In genomic region chr16:11517926-11518325, GRCh38 we compare ENCODE assay signal across 19 cellular contexts.
"Had no signal": no experiment of that assay in that cellular context is flagged by ENCODE, and none has a peak within 500 bp of the region (broad histone marks: within the 10 kb centered on the region; RNA-seq: fewer than 3 reads in every experiment).

No MANE protein-coding gene starts in this region.

- H3K4me3 Mint-ChIP-seq: immature natural killer cell; natural killer cell treated with Interleukin-12 subunit alpha and Interleukin-12 subunit beta and Interleukin-15 and Interleukin-18, amount 100 ng/mL, for 72 hours had no signal

- H3K9me3 Mint-ChIP-seq: immature natural killer cell; natural killer cell treated with Interleukin-12 subunit alpha and Interleukin-12 subunit beta and Interleukin-15 and Interleukin-18, amount 100 ng/mL, for 72 hours had no signal

- H3K4me1 Mint-ChIP-seq: immature natural killer cell had no signal

- H3K4me1 ChIP-seq: foreskin keratinocyte, left ventricle myocardium inferior, right atrium auricular region, tibial artery, upper lobe of left lung, uterus had no signal

- H3K9me3 ChIP-seq: tibial artery, upper lobe of left lung, uterus had no signal

- H3K36me3 ChIP-seq: left ventricle myocardium inferior, right atrium auricular region, tibial artery, upper lobe of left lung, uterus had no signal

- H3K27me3 Mint-ChIP-seq: natural killer cell treated with Interleukin-12 subunit alpha and Interleukin-12 subunit beta and Interleukin-15 and Interleukin-18, amount 100 ng/mL, for 72 hours had no signal

- H3K4me3 ChIP-seq: dorsolateral prefrontal cortex, left ventricle myocardium inferior, lung, right atrium auricular region, tibial artery, upper lobe of left lung, uterus had no signal

- H3K27ac ChIP-seq: dorsolateral prefrontal cortex, epithelial cell of prostate, foreskin keratinocyte, left ventricle myocardium inferior, right atrium auricular region, tibial artery, upper lobe of left lung, uterus had no signal

- DNase-seq: cortex of kidney; dorsolateral prefrontal cortex; effector memory CD4-positive, alpha-beta T cell; foreskin keratinocyte; immature natural killer cell; left cardiac atrium; left ventricle myocardium inferior; mesenchymal stem cell; midbrain; small intestine; stimulated activated CD4-positive, alpha-beta T cell treated with anti-CD3 and anti-CD28 coated beads, Interleukin-12 subunit alpha, Interleukin-12 subunit beta, amount 100 ng/mL, for 4 hours; stimulated activated naive CD4-positive, alpha-beta T cell treated with Interleukin-2 at 50 U/mL for 16 hours; tibial artery; upper lobe of left lung; uterus had no signal

- H3K36me3 Mint-ChIP-seq: natural killer cell treated with Interleukin-12 subunit alpha and Interleukin-12 subunit beta and Interleukin-15 and Interleukin-18, amount 100 ng/mL, for 72 hours had no signal

- ATAC-seq: foreskin keratinocyte; left cardiac atrium; natural killer cell treated with Interleukin-12 subunit alpha and Interleukin-12 subunit beta and Interleukin-15 and Interleukin-18, amount 100 ng/mL, for 72 hours had no signal

- H3K27me3 ChIP-seq: dorsolateral prefrontal cortex, right atrium auricular region, tibial artery, upper lobe of left lung, uterus had no signal

- H3K27ac Mint-ChIP-seq: immature natural killer cell; natural killer cell treated with Interleukin-12 subunit alpha and Interleukin-12 subunit beta and Interleukin-15 and Interleukin-18, amount 100 ng/mL, for 72 hours had no signal
